In genomic region chr4:7134737-7135388, GRCh38 we compare ENCODE assay signal across 10 cellular contexts. TPM values are rescaled to one million over a fixed set of nuclear protein-coding genes. Genes with fewer than 3 reads are reported as not detected.
DNase-seq lines count a peak whose midpoint lies in the region; ATAC-seq, FAIRE-seq and TF ChIP-seq lines count a peak whose summit lies in the region.
"Had no signal": no experiment of that assay in that cellular context is flagged by ENCODE, and none has a peak within 500 bp of the region (broad histone marks: within the 10 kb centered on the region; RNA-seq: fewer than 3 reads in every experiment).

No MANE protein-coding gene starts in this region.

- DNase-seq in AG04449 (ENCODE audit: low read depth, low spot score): peak; percentile 57
- DNase-seq in HTR-8/SVneo (ENCODE audit: insufficient read length, low spot score): peak; percentile 57
- DNase-seq in cardiac fibroblast (ENCODE audit: low read depth in 2 of 2): peak; percentile 88 to 94
- peak; percentile 86 for DNase-seq in myocyte (ENCODE audit: low read depth)
- DNase-seq in NOMO-1 treated with DMSO at 0.1 percent for 48 hours (lab: John Stamatoyannopoulos, UW; ENCODE audit: unreplicated experiment): no peak
- no peak for DNase-seq in activated T-helper 2 cell treated with anti-CD3 and anti-CD28 coated beads, Interferon-gamma antibody, Interleukin-2, Interleukin-4, amounts not matched to agents 10 μg/mL and 5 μg/mL and 100 μg/mL, durations not matched to agents 14 hours and 24 hours and 36 hours (ENCODE audit: low spot score)
- no peak for DNase-seq in activated CD4-positive, alpha-beta memory T cell treated with anti-CD3 and anti-CD28 coated beads for 36 hours
- DNase-seq: activated CD4-positive, alpha-beta T cell treated with anti-CD3 and anti-CD28 coated beads for 1 hour; naive B cell had no signal

- CTCF ChIA-PET in AG04449 (lab: Yijun Ruan, JAX): interaction anchor here (0.8 to 3.9 kb wide), 6 partner anchors 17 to 585 kb away, joined by 3 to 13 read pairs (median 3); no protein-coding TSS in a partner anchor
- CTCF ChIA-PET in activated CD4-positive, alpha-beta memory T cell treated with anti-CD3 and anti-CD28 coated beads for 36 hours (lab: Charles Lee): no interaction called here

- H3K27me3 Mint-ChIP-seq in activated T-helper 2 cell treated with anti-CD3 and anti-CD28 coated beads, Interferon-gamma antibody, Interleukin-2, Interleukin-4, amounts not matched to agents 10 μg/mL and 5 μg/mL and 100 μg/mL, durations not matched to agents 14 hours and 24 hours and 36 hours (ENCODE audit: low read depth): no peaks in the 10 kb centered on the region
- H3K27me3 Mint-ChIP-seq in activated CD4-positive, alpha-beta memory T cell treated with anti-CD3 and anti-CD28 coated beads for 36 hours: no peaks in the 10 kb centered on the region

- intact Hi-C loops in activated T-helper 2 cell treated with anti-CD3 and anti-CD28 coated beads, Interferon-gamma antibody, Interleukin-2, Interleukin-4, amounts not matched to agents 10 μg/mL and 5 μg/mL and 100 μg/mL, durations not matched to agents 14 hours and 24 hours and 36 hours (cut with micrococcal nuclease): no loop called here
- intact Hi-C loops in activated CD4-positive, alpha-beta memory T cell treated with anti-CD3 and anti-CD28 coated beads for 36 hours (cut with micrococcal nuclease): loop anchor here (2.0 kb wide), 1 partner anchor 48 kb away; no protein-coding TSS in a partner anchor

- no peaks in the 10 kb centered on the region for H3K36me3 Mint-ChIP-seq in activated T-helper 2 cell treated with anti-CD3 and anti-CD28 coated beads, Interferon-gamma antibody, Interleukin-2, Interleukin-4, amounts not matched to agents 10 μg/mL and 5 μg/mL and 100 μg/mL, durations not matched to agents 14 hours and 24 hours and 36 hours (ENCODE audit: low read depth)
- no peaks in the 10 kb centered on the region for H3K36me3 Mint-ChIP-seq in activated CD4-positive, alpha-beta memory T cell treated with anti-CD3 and anti-CD28 coated beads for 36 hours
- H3K36me3 Mint-ChIP-seq: naive B cell had no signal

- TF ChIP-seq CTCF in AG04449 (IDR thresholded peaks at IDR 0.05; ENCODE audit: insufficient read depth, low read length, missing control alignments) (no peak), cardiac fibroblast (IDR thresholded peaks at IDR 0.05; ENCODE audit: low read depth, low read length) (no peak)

- H3K4me1 Mint-ChIP-seq in activated T-helper 2 cell treated with anti-CD3 and anti-CD28 coated beads, Interferon-gamma antibody, Interleukin-2, Interleukin-4, amounts not matched to agents 10 μg/mL and 5 μg/mL and 100 μg/mL, durations not matched to agents 14 hours and 24 hours and 36 hours (ENCODE audit: low read depth): no peaks in the 10 kb centered on the region
- H3K4me1 Mint-ChIP-seq in activated CD4-positive, alpha-beta memory T cell treated with anti-CD3 and anti-CD28 coated beads for 36 hours (ENCODE audit: low read depth): peaks cover 2% of the 10 kb centered on the region
- H3K4me1 Mint-ChIP-seq: naive B cell had no signal

- H3K4me3 ChIP-seq in AG04449 (ENCODE audit: low read depth, low read length): peak overlapping the region; percentile 8; the same call in 1 of the 2 replicates
- no peak overlapping the region for H3K4me3 ChIP-seq in cardiac fibroblast (replicated peaks in 1 of 2; ENCODE audit: low read depth in 2 of 2, low read length in 2 of 2)

- H3K4me3 Mint-ChIP-seq in activated T-helper 2 cell treated with anti-CD3 and anti-CD28 coated beads, Interferon-gamma antibody, Interleukin-2, Interleukin-4, amounts not matched to agents 10 μg/mL and 5 μg/mL and 100 μg/mL, durations not matched to agents 14 hours and 24 hours and 36 hours (ENCODE audit: low read depth): no peak overlapping the region
- no peak overlapping the region for H3K4me3 Mint-ChIP-seq in activated CD4-positive, alpha-beta memory T cell treated with anti-CD3 and anti-CD28 coated beads for 36 hours
- H3K4me3 Mint-ChIP-seq: naive B cell had no signal

- FAIRE-seq in HTR-8/SVneo (lab: Jason Lieb, UNC): no peak

- POLR2A ChIA-PET in AG04449 (lab: Yijun Ruan, JAX): no interaction called here
- POLR2A ChIA-PET in activated CD4-positive, alpha-beta memory T cell treated with anti-CD3 and anti-CD28 coated beads for 36 hours (lab: Charles Lee): no interaction called here

- H3K9me3 Mint-ChIP-seq in activated T-helper 2 cell treated with anti-CD3 and anti-CD28 coated beads, Interferon-gamma antibody, Interleukin-2, Interleukin-4, amounts not matched to agents 10 μg/mL and 5 μg/mL and 100 μg/mL, durations not matched to agents 14 hours and 24 hours and 36 hours: peaks cover 6% of the 10 kb centered on the region
- peaks cover 5% of the 10 kb centered on the region for H3K9me3 Mint-ChIP-seq in activated CD4-positive, alpha-beta memory T cell treated with anti-CD3 and anti-CD28 coated beads for 36 hours

- ATAC-seq in HG03280 (IDR thresholded peaks at IDR 0.05; ENCODE audit: unreplicated experiment): no peak

- no peak overlapping the region for H3K27ac Mint-ChIP-seq in activated T-helper 2 cell treated with anti-CD3 and anti-CD28 coated beads, Interferon-gamma antibody, Interleukin-2, Interleukin-4, amounts not matched to agents 10 μg/mL and 5 μg/mL and 100 μg/mL, durations not matched to agents 14 hours and 24 hours and 36 hours
- H3K27ac Mint-ChIP-seq in activated CD4-positive, alpha-beta memory T cell treated with anti-CD3 and anti-CD28 coated beads for 36 hours: no peak overlapping the region
- H3K27ac Mint-ChIP-seq: naive B cell had no signal

RNA-seq across cellular contexts. Expression of gene SORCS2, which starts 57.5 kb away (rescaled TPM):
- total RNA-seq in myocyte: 2.8 and 4.4 TPM in 2 replicates
- 21.0 TPM for polyA plus RNA-seq in myocyte (2012)
- 0.02 and 0.05 TPM in 2 replicates for total RNA-seq in activated T-helper 2 cell treated with anti-CD3 and anti-CD28 coated beads, Interferon-gamma antibody, Interleukin-2, Interleukin-4, amounts not matched to agents 10 μg/mL and 5 μg/mL and 100 μg/mL, durations not matched to agents 14 hours and 24 hours and 36 hours
- total RNA-seq in activated CD4-positive, alpha-beta memory T cell treated with anti-CD3 and anti-CD28 coated beads for 36 hours: under 1 TPM; 0.07 TPM

Comparison
In these comparisons a context has a peak if more than half of its experiments do, and no peak if none do; other contexts are left out.
1. DNase-seq: peak in AG04449 (single experiment), HTR-8/SVneo (single experiment), cardiac fibroblast (2 of 2) and myocyte (single experiment); none in NOMO-1 treated with DMSO at 0.1 percent for 48 hours (single experiment), activated T-helper 2 cell treated with anti-CD3 and anti-CD28 coated beads, Interferon-gamma antibody, Interleukin-2, Interleukin-4, amounts not matched to agents 10 μg/mL and 5 μg/mL and 100 μg/mL, durations not matched to agents 14 hours and 24 hours and 36 hours (single experiment) and activated CD4-positive, alpha-beta memory T cell treated with anti-CD3 and anti-CD28 coated beads for 36 hours (single experiment).